Comparison of ENCODE assay signal across 7 cellular contexts in the genomic region with DNA sequence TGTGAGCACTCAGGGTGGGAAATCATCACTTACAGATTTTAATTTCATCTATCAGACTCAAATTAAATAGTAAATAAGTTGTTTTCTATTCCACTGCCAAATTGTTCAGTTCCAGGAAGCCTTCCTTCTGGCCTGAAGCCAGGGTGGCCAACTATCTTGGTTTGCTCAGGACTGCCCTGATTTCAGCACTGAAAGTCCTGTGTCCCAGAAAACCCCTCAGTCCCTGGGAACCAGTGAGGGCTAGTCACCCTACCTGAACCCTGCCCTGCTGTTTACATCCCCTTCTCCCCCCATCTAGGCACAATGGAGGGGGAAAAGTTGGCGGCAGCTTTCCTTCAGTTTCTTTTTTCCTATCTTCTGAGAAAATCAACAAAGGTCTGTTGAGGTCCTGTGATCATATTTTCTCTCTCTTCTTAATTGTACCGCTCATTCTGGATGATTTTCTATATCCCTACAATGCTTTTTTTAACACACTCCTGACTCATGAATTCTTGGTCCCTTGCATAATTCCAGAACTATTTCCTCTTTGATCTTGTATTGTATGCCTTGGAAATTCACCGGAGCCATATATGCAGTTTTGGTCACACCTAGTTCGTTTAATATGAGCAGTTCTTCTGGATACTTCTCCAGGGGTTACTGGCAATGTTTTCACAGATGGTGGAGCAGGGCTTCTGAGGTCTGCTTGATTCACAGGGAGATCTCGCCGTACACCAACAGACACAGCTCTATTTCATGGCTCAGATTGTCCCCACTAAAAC.
DNase-seq lines count a peak whose midpoint lies in the region; ATAC-seq and TF ChIP-seq lines count a peak whose summit lies in the region.

No MANE protein-coding gene starts in this region.

- H3K27me3 ChIP-seq in tibial artery: no peaks in the 10 kb centered on the region

- intact Hi-C loops in left colon (cut with DNase I, micrococcal nuclease): no loop called here
- intact Hi-C loops in tibial artery (cut with DNase I; ENCODE audit: low total_unique reads): no loop called here

- no peak for TF ChIP-seq CTCF in tibial artery (IDR thresholded peaks at IDR 0.05)

- H3K4me3 ChIP-seq in tibial artery: no peak overlapping the region

- H3K36me3 ChIP-seq in tibial artery: peaks cover 12 to 29% (median 27%) of the 10 kb centered on the region in 3 donors

- peaks cover 0 to 27% (median 18%) of the 10 kb centered on the region in 4 donors for H3K4me1 ChIP-seq in tibial artery

- H3K9me3 ChIP-seq in tibial artery: no peaks in the 10 kb centered on the region

- peak; percentile 40 for ATAC-seq in left colon
- ATAC-seq in GM21423 (IDR thresholded peaks at IDR 0.05; ENCODE audit: unreplicated experiment): no peak

- DNase-seq in LoVo (ENCODE audit: low spot score) (peak; percentile 41), cerebellar cortex (ENCODE audit: low spot score) (peak; percentile 59), left colon (peak in 1 of 2 donors; percentile 40), tibial artery (peak in 1 of 2 donors; percentile 30), COR-L47 (lab: John Stamatoyannopoulos, UW) (no peak)
- DNase-seq in stimulated activated CD4-positive, alpha-beta T cell treated with anti-CD3 and anti-CD28 coated beads, Interleukin-4, amount 100 ng/mL, for 24 hours: no peak

- peak overlapping the region; percentile 65 to 77 for H3K27ac ChIP-seq in tibial artery

Comparison
In these comparisons a context has a peak if more than half of its experiments do, and no peak if none do; other contexts are left out.
1. DNase-seq: peak in LoVo (single experiment) and cerebellar cortex (single experiment); none in COR-L47 (single experiment) and stimulated activated CD4-positive, alpha-beta T cell treated with anti-CD3 and anti-CD28 coated beads, Interleukin-4, amount 100 ng/mL, for 24 hours (single experiment).